In genomic region chr11:74153224-74153623, GRCh38 we compare ENCODE assay signal across 26 cellular contexts. TPM values are rescaled to one million over a fixed set of nuclear protein-coding genes. Genes with fewer than 3 reads are reported as not detected.
DNase-seq lines count a peak whose midpoint lies in the region; ATAC-seq, FAIRE-seq and TF ChIP-seq lines count a peak whose summit lies in the region.
"Had no signal": no experiment of that assay in that cellular context is flagged by ENCODE, and none has a peak within 500 bp of the region (broad histone marks: within the 10 kb centered on the region; RNA-seq: fewer than 3 reads in every experiment).

No MANE protein-coding gene starts in this region.

- peaks cover 6% of the 10 kb centered on the region; the same call in 1 of the 2 replicates for H3K9me3 ChIP-seq in HepG2 (ENCODE audit: low read length)
- no peaks in the 10 kb centered on the region for H3K9me3 ChIP-seq in right lobe of liver
- H3K9me3 ChIP-seq in HEK293 (ENCODE audit: control insufficient read depth, insufficient read depth, low read depth, low read length), result no peaks in the 10 kb centered on the region
- H3K9me3 ChIP-seq: BE2C, BLaER1 had no signal

- H3K4me1 ChIP-seq in HepG2 (ENCODE audit: insufficient read depth, low read length) (no peaks in the 10 kb centered on the region), right lobe of liver (no peaks in the 10 kb centered on the region), HEK293 (ENCODE audit: control insufficient read depth, insufficient read depth, low read length) (no peaks in the 10 kb centered on the region)
- H3K4me1 ChIP-seq: BLaER1 had no signal

- no peak for TF ChIP-seq POLR2A in HepG2 (IDR thresholded peaks at IDR 0.05; ENCODE audit: insufficient read depth in 1 of 2, low read depth in 2 of 2, low read length in 2 of 2)
- no peak for TF ChIP-seq POLR2A in right lobe of liver (IDR thresholded peaks at IDR 0.05)

- no peak for DNase-seq in HepG2 (ENCODE audit: low spot score)
- no peak for DNase-seq in right lobe of liver
- DNase-seq in central memory CD8-positive, alpha-beta T cell (ENCODE audit: low spot score in 2 of 2), result no peak
- no peak for DNase-seq in natural killer cell treated with Interleukin-12 subunit alpha and Interleukin-12 subunit beta and Interleukin-15 and Interleukin-18, amount 100 ng/mL, for 72 hours (ENCODE audit: low spot score)
- DNase-seq: 8988T; ACHN; BE2C; C1 segment of cervical spinal cord; CD4-positive, alpha-beta memory T cell; CD4-positive, CD25-positive, alpha-beta regulatory T cell; CD8-positive, alpha-beta memory T cell; COR-L47; DMS 273 treated with DMSO at 0.1 percent for 48 hours; DMS153; DMS53; DMS79; DND-41; EL; GF-D8 had no signal

- FAIRE-seq in HepG2 (lab: Jason Lieb, UNC), result no peak
- FAIRE-seq: A204.1, GM12891, GM19239 had no signal

- ATAC-seq in HepG2, result no peak
- no peak for ATAC-seq in right lobe of liver
- ATAC-seq in central memory CD8-positive, alpha-beta T cell (replicated peaks; ENCODE audit: extremely low read depth, poor library complexity, severe bottlenecking), result no peak
- ATAC-seq in HG03196 (IDR thresholded peaks at IDR 0.05; ENCODE audit: unreplicated experiment), result no peak
- no peak for ATAC-seq in natural killer cell treated with Interleukin-12 subunit alpha and Interleukin-12 subunit beta and Interleukin-15 and Interleukin-18, amount 100 ng/mL, for 72 hours

- no peak overlapping the region for H3K9ac ChIP-seq in HepG2 (ENCODE audit: insufficient read depth, low read depth, low read length)
- H3K9ac ChIP-seq: BLaER1 had no signal

- H3K4me3 ChIP-seq in HepG2 (replicated peaks in 1 of 3; ENCODE audit: insufficient read depth in 1 of 3, low read depth in 2 of 3, low read length in 3 of 3), result no peak overlapping the region
- H3K4me3 ChIP-seq in right lobe of liver, result no peak overlapping the region
- H3K4me3 ChIP-seq in HEK293 (ENCODE audit: low read depth, low read length), result no peak overlapping the region
- H3K4me3 ChIP-seq: BLaER1 had no signal

- H3K36me3 ChIP-seq in HepG2 (replicated peaks in 1 of 2; ENCODE audit: control insufficient read depth in 1 of 2, insufficient read depth in 2 of 2, low read length in 2 of 2), result no peaks in the 10 kb centered on the region; a peak in 1 of 5 replicates
- no peaks in the 10 kb centered on the region for H3K36me3 ChIP-seq in right lobe of liver
- no peaks in the 10 kb centered on the region for H3K36me3 ChIP-seq in HEK293 (ENCODE audit: control insufficient read depth in 2 of 2, insufficient read depth in 1 of 2, low read length in 2 of 2)

- peaks cover 14% of the 10 kb centered on the region for H3K4me1 Mint-ChIP-seq in central memory CD8-positive, alpha-beta T cell
- peaks cover 3 to 16% of the 10 kb centered on the region in 2 donors for H3K4me1 Mint-ChIP-seq in natural killer cell treated with Interleukin-12 subunit alpha and Interleukin-12 subunit beta and Interleukin-15 and Interleukin-18, amount 100 ng/mL, for 72 hours (ENCODE audit: low read depth in 2 of 2)
- H3K4me1 Mint-ChIP-seq: CD14-positive monocyte had no signal

- no peaks in the 10 kb centered on the region for H3K27me3 Mint-ChIP-seq in central memory CD8-positive, alpha-beta T cell
- H3K27me3 Mint-ChIP-seq in natural killer cell treated with Interleukin-12 subunit alpha and Interleukin-12 subunit beta and Interleukin-15 and Interleukin-18, amount 100 ng/mL, for 72 hours, result no peaks in the 10 kb centered on the region
- H3K27me3 Mint-ChIP-seq: CD4-positive, alpha-beta memory T cell; CD4-positive, CD25-positive, alpha-beta regulatory T cell; CD8-positive, alpha-beta memory T cell had no signal

- H3K36me3 Mint-ChIP-seq in central memory CD8-positive, alpha-beta T cell (ENCODE audit: insufficient read depth), result peaks cover 13% of the 10 kb centered on the region
- H3K36me3 Mint-ChIP-seq in natural killer cell treated with Interleukin-12 subunit alpha and Interleukin-12 subunit beta and Interleukin-15 and Interleukin-18, amount 100 ng/mL, for 72 hours, result peaks cover 8% of the 10 kb centered on the region

- TF ChIP-seq EP300 in HepG2 (IDR thresholded peaks at IDR 0.05; ENCODE audit: low read depth in 2 of 2, low read length in 2 of 2) (no peak), HepG2 (CRISPR knock-in tag; IDR thresholded peaks at IDR 0.05; ENCODE audit: borderline replicate concordance) (no peak)

- TF ChIP-seq CTCF in HepG2 (CRISPR knock-in tag; IDR thresholded peaks at IDR 0.05) (no peak), right lobe of liver (IDR thresholded peaks at IDR 0.05) (no peak), HEK293 (tag by site-specific recombination; IDR thresholded peaks at IDR 0.05) (no peak)

- peak overlapping the region; percentile 4 for H3K27ac Mint-ChIP-seq in central memory CD8-positive, alpha-beta T cell (ENCODE audit: low read depth)
- no peak overlapping the region for H3K27ac Mint-ChIP-seq in natural killer cell treated with Interleukin-12 subunit alpha and Interleukin-12 subunit beta and Interleukin-15 and Interleukin-18, amount 100 ng/mL, for 72 hours
- H3K27ac Mint-ChIP-seq: CD14-positive monocyte had no signal

- H3K9me3 Mint-ChIP-seq in central memory CD8-positive, alpha-beta T cell, result no peaks in the 10 kb centered on the region
- no peaks in the 10 kb centered on the region for H3K9me3 Mint-ChIP-seq in natural killer cell treated with Interleukin-12 subunit alpha and Interleukin-12 subunit beta and Interleukin-15 and Interleukin-18, amount 100 ng/mL, for 72 hours
- H3K9me3 Mint-ChIP-seq: CD8-positive, alpha-beta memory T cell had no signal

- in situ Hi-C loops in HepG2 (cut with HindIII; ENCODE audit: extremely low pct_ligation_motif_present, low pct_unique_long_range_greater_than_20kb), result loop anchor here (25.0 kb wide), 1 partner anchor 191 kb away; the partner anchor contains the start of gene DNAJB13

- TF ChIP-seq RAD21 in HepG2 (CRISPR knock-in tag; IDR thresholded peaks at IDR 0.05), result no peak

- no peaks in the 10 kb centered on the region for H4K20me1 ChIP-seq in HepG2 (ENCODE audit: insufficient read depth, low read length)
- H4K20me1 ChIP-seq: BLaER1 had no signal

- no peak overlapping the region for H3K4me2 ChIP-seq in HepG2 (ENCODE audit: low read depth, low read length)
- H3K4me2 ChIP-seq: BLaER1 had no signal

- H2AFZ ChIP-seq in HepG2 (ENCODE audit: low read length), result no peak overlapping the region

- H3K27me3 ChIP-seq in HepG2 (ENCODE audit: control insufficient read depth in 1 of 2, insufficient read depth in 2 of 2, low read length in 2 of 2) (no peaks in the 10 kb centered on the region), right lobe of liver (no peaks in the 10 kb centered on the region)
- H3K27me3 ChIP-seq: BE2C, BLaER1 had no signal

- no TSS peak for BruUV-seq in HepG2 (replicated peaks; lab: Mats Ljungman, UMichigan)

- H3K27ac ChIP-seq in HepG2 (ENCODE audit: extremely low read length, insufficient read depth, low read length) (no peak overlapping the region), right lobe of liver (no peak overlapping the region), HEK293 (ENCODE audit: extremely low read depth, low read depth, low read length) (no peak overlapping the region)
- H3K27ac ChIP-seq: BLaER1 had no signal

- intact Hi-C loops in HepG2 (cut with micrococcal nuclease; ENCODE audit: unreplicated experiment), result no loop called here
- intact Hi-C loops in right lobe of liver (cut with DNase I), result no loop called here

- no peak overlapping the region for H3K4me3 Mint-ChIP-seq in central memory CD8-positive, alpha-beta T cell
- no peak overlapping the region for H3K4me3 Mint-ChIP-seq in natural killer cell treated with Interleukin-12 subunit alpha and Interleukin-12 subunit beta and Interleukin-15 and Interleukin-18, amount 100 ng/mL, for 72 hours
- H3K4me3 Mint-ChIP-seq: CD14-positive monocyte; CD4-positive, alpha-beta memory T cell; CD4-positive, CD25-positive, alpha-beta regulatory T cell; CD8-positive, alpha-beta memory T cell had no signal

- H3K79me2 ChIP-seq in HepG2 (ENCODE audit: insufficient read depth, low read length), result no peaks in the 10 kb centered on the region

- POLR2A ChIA-PET in HepG2 (lab: Yijun Ruan, JAX), result no interaction called here
- POLR2A ChIA-PET in HEK293 (lab: Yijun Ruan, JAX), result no interaction called here

- CTCF ChIA-PET in HepG2 (lab: Yijun Ruan, JAX; ENCODE audit: low intra/inter-chr PET ratio, low total read pairs) (no interaction called here), HEK293 (lab: Yijun Ruan, JAX) (no interaction called here)

RNA-seq across cellular contexts. Expression of gene C2CD3, which starts 17.6 kb away (rescaled TPM):
- total RNA-seq in HepG2 (2016; rRNA removed; fragmentation: Illumina TruSeq; extraction: Trizol) (6.4 and 8.0 TPM in 2 replicates), right lobe of liver (1 to 10 TPM; 4.8 to 9.6 (median 7.4) TPM)
- total RNA-seq in HepG2 (2016; cell fraction: cytosol; rRNA removed; fragmentation: Illumina TruSeq; extraction: Trizol; ENCODE audit: low read depth), result 3.9 and 4.0 TPM in 2 replicates
- 6.5 and 9.9 TPM in 2 replicates for total RNA-seq in HepG2 (2016; cell fraction: insoluble cytoplasmic fraction; rRNA removed; fragmentation: Illumina TruSeq; extraction: Trizol)
- total RNA-seq in HepG2 (2016; cell fraction: membrane; rRNA removed; fragmentation: Illumina TruSeq; extraction: Trizol), result 6.9 and 8.1 TPM in 2 replicates
- total RNA-seq in HepG2 (2016; cell fraction: nucleus; rRNA removed; fragmentation: Illumina TruSeq; extraction: Trizol), result 12.7 and 13.2 TPM in 2 replicates
- polyA plus RNA-seq in HepG2 (2011; rRNA removed), result 5.5 and 6.2 TPM in 2 replicates
- 3.1 and 3.6 TPM in 2 replicates for polyA plus RNA-seq in HepG2 (2011; cell fraction: cytosol; rRNA removed)
- 6.4 and 6.5 TPM in 2 replicates for polyA plus RNA-seq in HepG2 (2011; cell fraction: nucleus; rRNA removed)
- 5.9 and 6.5 TPM in 2 replicates for polyA plus RNA-seq in HepG2 (2012)
- polyA plus RNA-seq in HepG2 (2016; cell fraction: cytosol; fragmentation: Illumina TruSeq; extraction: Trizol; ENCODE audit: low read depth), result 4.6 and 6.1 TPM in 2 replicates
- polyA plus RNA-seq in HepG2 (2016; cell fraction: insoluble cytoplasmic fraction; fragmentation: Illumina TruSeq; extraction: Trizol; ENCODE audit: low read depth), result 8.1 and 10.7 TPM in 2 replicates
- polyA plus RNA-seq in HepG2 (2016; cell fraction: membrane; fragmentation: Illumina TruSeq; extraction: Trizol; ENCODE audit: low read depth), result 7.1 and 8.2 TPM in 2 replicates
- polyA plus RNA-seq in HepG2 (2016; cell fraction: nucleus; fragmentation: Illumina TruSeq; extraction: Trizol; ENCODE audit: insufficient read depth, low read depth), result 12.8 and 14.8 TPM in 2 replicates
- 19.1 and 127 TPM in 2 replicates for polyA minus RNA-seq in HepG2 (2011; rRNA and poly(A)+ RNA removed; ENCODE audit: low replicate concordance)
- 5.9 and 7.7 TPM in 2 replicates for polyA minus RNA-seq in HepG2 (2011; cell fraction: cytosol; rRNA and poly(A)+ RNA removed)
- 20.1 and 22.3 TPM in 2 replicates for polyA minus RNA-seq in HepG2 (2011; cell fraction: nucleus; rRNA and poly(A)+ RNA removed)
- 10 to 100 TPM; 49.1 to 76.7 TPM for total RNA-seq in natural killer cell treated with Interleukin-12 subunit alpha and Interleukin-12 subunit beta and Interleukin-15 and Interleukin-18, amount 100 ng/mL, for 72 hours

RNA-seq across cellular contexts. Expression of gene PPME1, which starts 17.9 kb away (rescaled TPM):
- total RNA-seq in HepG2 (2016; rRNA removed; fragmentation: Illumina TruSeq; extraction: Trizol), result 31.3 TPM in 2 replicates
- 7.4 and 7.8 TPM in 2 replicates for total RNA-seq in HepG2 (2016; cell fraction: cytosol; rRNA removed; fragmentation: Illumina TruSeq; extraction: Trizol; ENCODE audit: low read depth)
- total RNA-seq in HepG2 (2016; cell fraction: insoluble cytoplasmic fraction; rRNA removed; fragmentation: Illumina TruSeq; extraction: Trizol), result 26.7 and 30.7 TPM in 2 replicates
- 14.4 and 14.9 TPM in 2 replicates for total RNA-seq in HepG2 (2016; cell fraction: membrane; rRNA removed; fragmentation: Illumina TruSeq; extraction: Trizol)
- 25.1 and 28.0 TPM in 2 replicates for total RNA-seq in HepG2 (2016; cell fraction: nucleus; rRNA removed; fragmentation: Illumina TruSeq; extraction: Trizol)
- 44.2 and 56.0 TPM in 2 replicates for polyA plus RNA-seq in HepG2 (2011; rRNA removed)
- polyA plus RNA-seq in HepG2 (2011; cell fraction: cytosol; rRNA removed), result 50.5 and 57.4 TPM in 2 replicates
- 50.6 and 58.0 TPM in 2 replicates for polyA plus RNA-seq in HepG2 (2011; cell fraction: nucleus; rRNA removed)
- 32.9 and 37.6 TPM in 2 replicates for polyA plus RNA-seq in HepG2 (2012)
- 5.2 and 5.8 TPM in 2 replicates for polyA plus RNA-seq in HepG2 (2016; cell fraction: cytosol; fragmentation: Illumina TruSeq; extraction: Trizol; ENCODE audit: low read depth)
- polyA plus RNA-seq in HepG2 (2016; cell fraction: insoluble cytoplasmic fraction; fragmentation: Illumina TruSeq; extraction: Trizol; ENCODE audit: low read depth), result 38.0 and 47.1 TPM in 2 replicates
- 11.3 and 14.1 TPM in 2 replicates for polyA plus RNA-seq in HepG2 (2016; cell fraction: membrane; fragmentation: Illumina TruSeq; extraction: Trizol; ENCODE audit: low read depth)
- 36.6 and 41.2 TPM in 2 replicates for polyA plus RNA-seq in HepG2 (2016; cell fraction: nucleus; fragmentation: Illumina TruSeq; extraction: Trizol; ENCODE audit: insufficient read depth, low read depth)
- 59.3 and 103 TPM in 2 replicates for polyA minus RNA-seq in HepG2 (2011; rRNA and poly(A)+ RNA removed; ENCODE audit: low replicate concordance)
- 34.3 and 38.3 TPM in 2 replicates for polyA minus RNA-seq in HepG2 (2011; cell fraction: cytosol; rRNA and poly(A)+ RNA removed)
- 65.1 and 67.1 TPM in 2 replicates for polyA minus RNA-seq in HepG2 (2011; cell fraction: nucleus; rRNA and poly(A)+ RNA removed)
- total RNA-seq in right lobe of liver, result 10 to 100 TPM in 5 of 6 experiments, 1 to 10 TPM in 1; 8.9 to 18.9 (median 13.0) TPM
- total RNA-seq in natural killer cell treated with Interleukin-12 subunit alpha and Interleukin-12 subunit beta and Interleukin-15 and Interleukin-18, amount 100 ng/mL, for 72 hours, result 10 to 100 TPM; 50.6 to 51.5 TPM

Comparison
In these comparisons a context has a peak if more than half of its experiments do, and no peak if none do; other contexts are left out.
1. Of the 63 proteins assayed by ChIP-seq in both HepG2 and HEK293: peak only in HepG2: none; only in HEK293: ATF2; in both: none; in neither: 62.